ENCODE assay signal across 29 cellular contexts in genomic region chr2:59851848-59852475, GRCh38.
"Had no signal": no experiment of that assay in that cellular context is flagged by ENCODE, and none has a peak within 500 bp of the region (broad histone marks: within the 10 kb centered on the region; RNA-seq: fewer than 3 reads in every experiment).

No MANE protein-coding gene starts in this region.

- H3K4me3 ChIP-seq: adrenal gland, ascending aorta, breast epithelium, cardiac muscle cell, colonic mucosa, esophagus squamous epithelium, gastroesophageal sphincter had no signal

- H3K27ac ChIP-seq: adrenal gland, ascending aorta, breast epithelium, cardiac muscle cell, colonic mucosa, epithelial cell of prostate, esophagus squamous epithelium, gastroesophageal sphincter had no signal

- H3K4me1 ChIP-seq: adrenal gland, ascending aorta, breast epithelium, colonic mucosa, esophagus squamous epithelium, gastroesophageal sphincter had no signal

- ATAC-seq: activated CD4-positive, alpha-beta T cell treated with anti-CD3 and anti-CD28 coated beads for 36 hours; activated CD8-positive, alpha-beta memory T cell treated with anti-CD3 and anti-CD28 coated beads, Interleukin-2, amount 10 ng/mL, durations not matched to agents 7 days and 5 days; activated CD8-positive, alpha-beta T cell treated with anti-CD3 and anti-CD28 coated beads, Interleukin-2, amount 10 ng/mL, durations not matched to agents 7 days and 5 days; activated naive CD8-positive, alpha-beta T cell treated with anti-CD3 and anti-CD28 coated beads, Interleukin-2, amount 50 U/mL, for 24 hours; gastroesophageal sphincter; T-cell had no signal

- DNase-seq: activated CD4-positive, alpha-beta memory T cell treated with anti-CD3 and anti-CD28 coated beads for 36 hours; activated CD4-positive, alpha-beta T cell treated with anti-CD3 and anti-CD28 coated beads for 36 hours; activated CD4-positive, alpha-beta T cell treated with anti-CD3 and anti-CD28 coated beads, Interleukin-2, amount 10 ng/mL, durations not matched to agents 24 days and 14 days; activated CD4-positive, CD25-positive, alpha-beta regulatory T cell; activated CD4-positive, CD25-positive, alpha-beta regulatory T cell treated with anti-CD3 and anti-CD28 coated beads, Interleukin-2, amount 50 U/mL, for 72 hours; activated CD8-positive, alpha-beta memory T cell treated with anti-CD3 and anti-CD28 coated beads, Interleukin-2, amount 10 ng/mL, durations not matched to agents 7 days and 5 days; activated CD8-positive, alpha-beta memory T cell treated with anti-CD3 and anti-CD28 coated beads, Interleukin-2, amount 50 U/mL, for 4 hours; activated CD8-positive, alpha-beta T cell treated with anti-CD3 and anti-CD28 coated beads, Interleukin-2, amount 10 ng/mL, durations not matched to agents 7 days and 5 days; activated effector memory CD4-positive, alpha-beta T cell treated with anti-CD3 and anti-CD28 coated beads, Interleukin-2, amount 50 U/mL, for 16 hours; activated naive CD4-positive, alpha-beta T cell treated with anti-CD3 and anti-CD28 coated beads for 36 hours; activated naive CD8-positive, alpha-beta T cell treated with anti-CD3 and anti-CD28 coated beads for 36 hours; activated naive CD8-positive, alpha-beta T cell treated with anti-CD3 and anti-CD28 coated beads, Interleukin-2, amount 50 U/mL, for 24 hours; activated T-cell treated with anti-CD3 and anti-CD28 coated beads, Interleukin-2, amount 50 U/mL, for 1 hour; activated T-cell treated with anti-CD3 and anti-CD28 coated beads, Interleukin-2, amount 50 U/mL, for 48 hours; adrenal gland; central memory CD4-positive, alpha-beta T cell; cerebellar nuclear complex; colonic mucosa; effector CD8-positive, alpha-beta T cell; esophagus squamous epithelium; foreskin melanocyte; SW 1271; T-cell; T1000 had no signal

- H3K9me3 ChIP-seq: adrenal gland, ascending aorta, breast epithelium, colonic mucosa, esophagus squamous epithelium, gastroesophageal sphincter had no signal

- H3K36me3 ChIP-seq: adrenal gland, ascending aorta, breast epithelium, cardiac muscle cell, colonic mucosa, esophagus squamous epithelium, gastroesophageal sphincter had no signal

- H3K27me3 ChIP-seq: adrenal gland, ascending aorta, breast epithelium, cardiac muscle cell, colonic mucosa, esophagus squamous epithelium, gastroesophageal sphincter had no signal
